ENCODE assay signal across 22 cellular contexts in genomic region chr9:28053378-28053777, GRCh38.
"Had no signal": no experiment of that assay in that cellular context is flagged by ENCODE, and none has a peak within 500 bp of the region (broad histone marks: within the 10 kb centered on the region; RNA-seq: fewer than 3 reads in every experiment).

No MANE protein-coding gene starts in this region.

- H3K4me3 Mint-ChIP-seq: naive thymus-derived CD8-positive, alpha-beta T cell; neural crest cell; stimulated activated memory B cell treated with anti-CD40 and anti-IgM and Interleukin-4, amounts not matched to agents 10 μg/mL and 1 μg/mL and 100 μg/mL, for 72 hours; stimulated activated naive CD8-positive, alpha-beta T cell treated with anti-CD3 and anti-CD28 coated beads, Interleukin-15, Interleukin-2, amounts not matched to agents 100 ng/mL and 50 ng/mL, for 24 hours had no signal

- H3K27ac Mint-ChIP-seq: naive thymus-derived CD8-positive, alpha-beta T cell; stimulated activated memory B cell treated with anti-CD40 and anti-IgM and Interleukin-4, amounts not matched to agents 10 μg/mL and 1 μg/mL and 100 μg/mL, for 72 hours; stimulated activated naive CD8-positive, alpha-beta T cell treated with anti-CD3 and anti-CD28 coated beads, Interleukin-15, Interleukin-2, amounts not matched to agents 100 ng/mL and 50 ng/mL, for 24 hours had no signal

- H3K27me3 ChIP-seq: heart left ventricle, spleen, tibial nerve, upper lobe of right lung, vagina had no signal

- DNase-seq: dermis blood vessel endothelial cell; erythroblast; foreskin keratinocyte; heart left ventricle; hippocampal formation; kidney glomerular epithelial cell; mammary epithelial cell; mucosa of descending colon; naive thymus-derived CD8-positive, alpha-beta T cell; posterior cingulate gyrus; spleen; stimulated activated CD4-positive, alpha-beta T cell treated with anti-CD3 and anti-CD28 coated beads, Interleukin-15, amount 100 ng/mL, for 24 hours; stimulated activated CD4-positive, alpha-beta T cell treated with anti-CD3 and anti-CD28 coated beads, Interleukin-1b, Interleukin-23, amount 100 ng/mL, for 48 hours; stimulated activated CD4-positive, alpha-beta T cell treated with anti-CD3 and anti-CD28 coated beads, Interleukin-4, amount 100 ng/mL, for 24 hours; upper lobe of right lung had no signal

- H3K27me3 Mint-ChIP-seq: naive thymus-derived CD8-positive, alpha-beta T cell; stimulated activated memory B cell treated with anti-CD40 and anti-IgM and Interleukin-4, amounts not matched to agents 10 μg/mL and 1 μg/mL and 100 μg/mL, for 72 hours; stimulated activated naive CD8-positive, alpha-beta T cell treated with anti-CD3 and anti-CD28 coated beads, Interleukin-15, Interleukin-2, amounts not matched to agents 100 ng/mL and 50 ng/mL, for 24 hours had no signal

- H3K27ac ChIP-seq: foreskin keratinocyte, heart left ventricle, spleen, tibial nerve, upper lobe of right lung, vagina had no signal

- H3K36me3 Mint-ChIP-seq: naive thymus-derived CD8-positive, alpha-beta T cell; stimulated activated memory B cell treated with anti-CD40 and anti-IgM and Interleukin-4, amounts not matched to agents 10 μg/mL and 1 μg/mL and 100 μg/mL, for 72 hours had no signal

- H3K36me3 ChIP-seq: heart left ventricle, spleen, tibial nerve, upper lobe of right lung, vagina had no signal

- H3K4me1 ChIP-seq: foreskin keratinocyte, heart left ventricle, spleen, upper lobe of right lung, vagina had no signal

- H3K4me1 Mint-ChIP-seq: naive thymus-derived CD8-positive, alpha-beta T cell; neural crest cell; stimulated activated memory B cell treated with anti-CD40 and anti-IgM and Interleukin-4, amounts not matched to agents 10 μg/mL and 1 μg/mL and 100 μg/mL, for 72 hours had no signal

- H3K4me3 ChIP-seq: heart left ventricle, mucosa of descending colon, spleen, tibial nerve, upper lobe of right lung, vagina had no signal

- H3K9me3 ChIP-seq: heart left ventricle, mucosa of descending colon, tibial nerve, upper lobe of right lung, vagina had no signal

- ATAC-seq: foreskin keratinocyte; heart left ventricle; left lobe of liver; mucosa of descending colon; naive thymus-derived CD8-positive, alpha-beta T cell; sciatic nerve; stimulated activated memory B cell treated with anti-CD40 and anti-IgM and Interleukin-4, amounts not matched to agents 10 μg/mL and 1 μg/mL and 100 μg/mL, for 72 hours; upper lobe of right lung had no signal
